2 cellular contexts compared by ENCODE assay signal in genomic region chr11:124612567-124613245, GRCh38.
A peak's percentile ranks its signal among the peaks of the same experiment; 100 is the strongest.
TF ChIP-seq lines count a peak whose summit lies in the region.

No MANE protein-coding gene starts in this region.

TF ChIP-seq in A549, 52 proteins besides CTCF, POLR2A, EP300 and RAD21 (continued from another document):
- TF ChIP-seq, protein P1, sequence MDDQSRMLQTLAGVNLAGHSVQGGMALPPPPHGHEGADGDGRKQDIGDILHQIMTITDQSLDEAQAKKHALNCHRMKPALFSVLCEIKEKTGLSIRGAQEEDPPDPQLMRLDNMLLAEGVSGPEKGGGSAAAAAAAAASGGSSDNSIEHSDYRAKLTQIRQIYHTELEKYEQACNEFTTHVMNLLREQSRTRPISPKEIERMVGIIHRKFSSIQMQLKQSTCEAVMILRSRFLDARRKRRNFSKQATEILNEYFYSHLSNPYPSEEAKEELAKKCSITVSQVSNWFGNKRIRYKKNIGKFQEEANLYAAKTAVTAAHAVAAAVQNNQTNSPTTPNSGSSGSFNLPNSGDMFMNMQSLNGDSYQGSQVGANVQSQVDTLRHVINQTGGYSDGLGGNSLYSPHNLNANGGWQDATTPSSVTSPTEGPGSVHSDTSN (IDR thresholded peaks at IDR 0.05): no peak
- TF ChIP-seq HOXB5 (CRISPR knock-in tag; IDR thresholded peaks at IDR 0.05): no peak

TF ChIP-seq in GM23338, 12 proteins besides CTCF, POLR2A, EP300 and RAD21:
- TF ChIP-seq, protein P2, sequence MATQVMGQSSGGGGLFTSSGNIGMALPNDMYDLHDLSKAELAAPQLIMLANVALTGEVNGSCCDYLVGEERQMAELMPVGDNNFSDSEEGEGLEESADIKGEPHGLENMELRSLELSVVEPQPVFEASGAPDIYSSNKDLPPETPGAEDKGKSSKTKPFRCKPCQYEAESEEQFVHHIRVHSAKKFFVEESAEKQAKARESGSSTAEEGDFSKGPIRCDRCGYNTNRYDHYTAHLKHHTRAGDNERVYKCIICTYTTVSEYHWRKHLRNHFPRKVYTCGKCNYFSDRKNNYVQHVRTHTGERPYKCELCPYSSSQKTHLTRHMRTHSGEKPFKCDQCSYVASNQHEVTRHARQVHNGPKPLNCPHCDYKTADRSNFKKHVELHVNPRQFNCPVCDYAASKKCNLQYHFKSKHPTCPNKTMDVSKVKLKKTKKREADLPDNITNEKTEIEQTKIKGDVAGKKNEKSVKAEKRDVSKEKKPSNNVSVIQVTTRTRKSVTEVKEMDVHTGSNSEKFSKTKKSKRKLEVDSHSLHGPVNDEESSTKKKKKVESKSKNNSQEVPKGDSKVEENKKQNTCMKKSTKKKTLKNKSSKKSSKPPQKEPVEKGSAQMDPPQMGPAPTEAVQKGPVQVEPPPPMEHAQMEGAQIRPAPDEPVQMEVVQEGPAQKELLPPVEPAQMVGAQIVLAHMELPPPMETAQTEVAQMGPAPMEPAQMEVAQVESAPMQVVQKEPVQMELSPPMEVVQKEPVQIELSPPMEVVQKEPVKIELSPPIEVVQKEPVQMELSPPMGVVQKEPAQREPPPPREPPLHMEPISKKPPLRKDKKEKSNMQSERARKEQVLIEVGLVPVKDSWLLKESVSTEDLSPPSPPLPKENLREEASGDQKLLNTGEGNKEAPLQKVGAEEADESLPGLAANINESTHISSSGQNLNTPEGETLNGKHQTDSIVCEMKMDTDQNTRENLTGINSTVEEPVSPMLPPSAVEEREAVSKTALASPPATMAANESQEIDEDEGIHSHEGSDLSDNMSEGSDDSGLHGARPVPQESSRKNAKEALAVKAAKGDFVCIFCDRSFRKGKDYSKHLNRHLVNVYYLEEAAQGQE (IDR thresholded peaks at IDR 0.05; ENCODE audit: unreplicated experiment): peak; percentile 47
- TF ChIP-seq JUNB (IDR thresholded peaks at IDR 0.05; ENCODE audit: unreplicated experiment): no peak
- no peak for TF ChIP-seq POLR2AphosphoS5 (IDR thresholded peaks at IDR 0.05; ENCODE audit: low read depth)
